Comparison of ENCODE assay signal across 15 cellular contexts in genomic region chr18:49023281-49023937, GRCh38.
DNase-seq lines count a peak whose midpoint lies in the region; ATAC-seq, FAIRE-seq and TF ChIP-seq lines count a peak whose summit lies in the region.
"Had no signal": no experiment of that assay in that cellular context is flagged by ENCODE, and none has a peak within 500 bp of the region (broad histone marks: within the 10 kb centered on the region; RNA-seq: fewer than 3 reads in every experiment).

No MANE protein-coding gene starts in this region.

- TF ChIP-seq POLR2A in H1 (IDR thresholded peaks at IDR 0.05; ENCODE audit: control extremely low read depth in 1 of 2, low read depth in 2 of 2, low read length in 2 of 2): no peak
- no peak for TF ChIP-seq POLR2A in stomach (IDR thresholded peaks at IDR 0.05)

- no peak overlapping the region for H2BK5ac ChIP-seq in H1 (ENCODE audit: low read depth, low read length)

- H3K4ac ChIP-seq in H1 (replicated peaks; ENCODE audit: insufficient read length, low read depth, low read length): peak overlapping the region; percentile 45

- DNase-seq in activated CD8-positive, alpha-beta memory T cell treated with anti-CD3 and anti-CD28 coated beads, Interleukin-2, amount 10 ng/mL, durations not matched to agents 7 days and 5 days: peak; percentile 36
- no peak for DNase-seq in activated CD8-positive, alpha-beta memory T cell treated with anti-CD3 and anti-CD28 coated beads for 24 hours
- DNase-seq in H1 (ENCODE audit: low read depth in 1 of 2, low spot score in 2 of 2) (no peak), stomach (peak; percentile 20), kidney (no peak), RKO (ENCODE audit: low spot score) (no peak)
- no peak for DNase-seq in CD8-positive, alpha-beta T cell
- DNase-seq: activated T-cell treated with anti-CD3 and anti-CD28 coated beads for 4 hours, cortex of kidney, left colon, NCI-H2029 had no signal

- H3K9ac ChIP-seq in Loucy (ENCODE audit: low read depth, low read length, poor library complexity, severe bottlenecking) (peak overlapping the region; percentile 90), H1 (replicated peaks in 1 of 4; ENCODE audit: extremely low read depth in 1 of 4, low read depth in 3 of 4, low read length in 3 of 4) (no peak overlapping the region), kidney (ENCODE audit: low read length in 2 of 2) (no peak overlapping the region)

- no peak for TF ChIP-seq RAD21 in H1 (IDR thresholded peaks at IDR 0.05 in 1 of 2, conservative IDR thresholded peaks at IDR 0.05 in 1 of 2; ENCODE audit: low read depth in 2 of 2, low read length in 2 of 2)

- H3K14ac ChIP-seq in H1 (ENCODE audit: insufficient read length): no peak overlapping the region

- H3K4me1 ChIP-seq in Loucy (ENCODE audit: insufficient read depth, low read length, poor library complexity, severe bottlenecking) (peaks cover 80% of the 10 kb centered on the region), H1 (replicated peaks in 1 of 4; ENCODE audit: control insufficient read depth in 3 of 4, insufficient read depth in 4 of 4, low read length in 3 of 4) (peaks cover 0 to 7% (median 6%) of the 10 kb centered on the region in 4 experiments; a peak in 4 of 7 replicates), stomach (peaks cover 0 to 6% (median 0%) of the 10 kb centered on the region in 4 donors), kidney (ENCODE audit: control insufficient read depth in 1 of 2, insufficient read depth in 1 of 2, low read depth in 1 of 2, low read length in 2 of 2) (peaks cover 0 to 5% of the 10 kb centered on the region in 2 donors)
- no peaks in the 10 kb centered on the region for H3K4me1 ChIP-seq in CD8-positive, alpha-beta T cell (ENCODE audit: insufficient read depth, low read length)

- H3K27me3 ChIP-seq in Loucy (ENCODE audit: insufficient read depth, low read length, poor library complexity, severe bottlenecking) (no peaks in the 10 kb centered on the region), H1 (replicated peaks in 1 of 4; ENCODE audit: control insufficient read depth in 3 of 4, extremely low read depth in 1 of 4, insufficient read depth in 3 of 4, low read length in 3 of 4) (no peaks in the 10 kb centered on the region; a peak in 1 of 7 replicates), stomach (no peaks in the 10 kb centered on the region)
- no peaks in the 10 kb centered on the region for H3K27me3 ChIP-seq in CD8-positive, alpha-beta T cell (ENCODE audit: insufficient read depth, low read length)
- H3K27me3 ChIP-seq: heart left ventricle had no signal

- intact Hi-C loops in stomach (cut with DNase I; ENCODE audit: low total_unique reads) (no loop called here), kidney (cut with DNase I) (no loop called here)
- intact Hi-C loops in CD8-positive, alpha-beta T cell (cut with DNase I, micrococcal nuclease): loop anchor here in 1 of 2 experiments (5.0 kb wide), 1 partner anchor 424 kb away; no protein-coding TSS in a partner anchor

- no peaks in the 10 kb centered on the region for H3K9me3 ChIP-seq in Loucy (ENCODE audit: insufficient read depth, low read depth, low read length)
- no peaks in the 10 kb centered on the region for H3K9me3 ChIP-seq in H1 (ENCODE audit: insufficient read depth in 2 of 2, low read depth in 1 of 2, low read length in 1 of 2)
- no peaks in the 10 kb centered on the region for H3K9me3 ChIP-seq in stomach
- H3K9me3 ChIP-seq in CD8-positive, alpha-beta T cell (ENCODE audit: low read length): no peaks in the 10 kb centered on the region
- H3K9me3 ChIP-seq in kidney (ENCODE audit: control insufficient read depth in 1 of 2, low read length in 2 of 2): no peaks in the 10 kb centered on the region
- H3K9me3 ChIP-seq: A549, heart left ventricle had no signal

- no peak for TF ChIP-seq EP300 in H1 (IDR thresholded peaks at IDR 0.05; ENCODE audit: borderline replicate concordance in 1 of 2, low read depth in 2 of 2, low read length in 2 of 2)
- TF ChIP-seq EP300 in stomach (IDR thresholded peaks at IDR 0.05): no peak

- WGBS in H1 (ENCODE audit: extremely low coverage in 1 of 2, insufficient coverage in 1 of 2, insufficient read length in 1 of 2, insufficient replicate concordance in 2 of 2, low coverage in 1 of 2, low lambda C conversion rate in 2 of 2, missing lambda C conversion rate in 1 of 2), 2 experiments: 86% methylated on average over 13 of the region's 13 CpGs; no CpG with 5 or more reads in 1 of the 2 experiments
- WGBS in stomach, 5 donors: 73 to 86% (median 79%) methylated on average over 9 to 13 of the region's 13 CpGs

- no peak for TF ChIP-seq CTCF in Loucy (conservative IDR thresholded peaks at IDR 0.05; ENCODE audit: low read length)
- TF ChIP-seq CTCF in H1 (IDR thresholded peaks at IDR 0.05; ENCODE audit: control extremely low read depth in 1 of 3, insufficient read depth in 1 of 3, low read depth in 1 of 3, low read length in 3 of 3): no peak
- no peak for TF ChIP-seq CTCF in stomach (IDR thresholded peaks at IDR 0.05)
- no peak for TF ChIP-seq CTCF in CD8-positive, alpha-beta T cell (IDR thresholded peaks at IDR 0.05)
- no peak for TF ChIP-seq CTCF in kidney (IDR thresholded peaks at IDR 0.05; ENCODE audit: borderline replicate concordance, extremely low read depth, insufficient read depth)

- H2AK5ac ChIP-seq in H1 (ENCODE audit: low read depth, low read length): no peak overlapping the region

- CTCF ChIA-PET in activated CD8-positive, alpha-beta memory T cell treated with anti-CD3 and anti-CD28 coated beads, Interleukin-2, amount 10 ng/mL, durations not matched to agents 7 days and 5 days (lab: Charles Lee): interaction anchor here (0.7 to 2.6 kb wide), 10 partner anchors 9 to 427 kb away, joined by 3 to 14 read pairs (median 4); no protein-coding TSS in a partner anchor
- CTCF ChIA-PET in H1 (lab: Charles Lee; ENCODE audit: partially characterized antibody): interaction anchor here (0.6 to 12.2 kb wide), 10 partner anchors 8 to 803 kb away, joined by 3 to 111 read pairs (median 4); no protein-coding TSS in a partner anchor
- CTCF ChIA-PET in CD8-positive, alpha-beta T cell (lab: Charles Lee): interaction anchor here (0.7 to 1.5 kb wide), 2 partner anchors 18 to 210 kb away, joined by 3 to 7 read pairs; no protein-coding TSS in a partner anchor

- peaks cover 6% of the 10 kb centered on the region for H3K23me2 ChIP-seq in H1 (ENCODE audit: low read depth, low read length)

- POLR2A ChIA-PET in H1 (lab: Charles Lee; ENCODE audit: partially characterized antibody): interaction anchor here (0.7 to 1.1 kb wide), 2 partner anchors 8 to 19 kb away, joined by 3 read pairs; no protein-coding TSS in a partner anchor
- POLR2A ChIA-PET in CD8-positive, alpha-beta T cell (lab: Charles Lee): no interaction called here

- no peak overlapping the region for H4K91ac ChIP-seq in H1 (replicated peaks; ENCODE audit: insufficient read length, low read length)

- H3K4me3 Mint-ChIP-seq in activated CD8-positive, alpha-beta memory T cell treated with anti-CD3 and anti-CD28 coated beads, Interleukin-2, amount 10 ng/mL, durations not matched to agents 7 days and 5 days: no peak overlapping the region
- H3K4me3 Mint-ChIP-seq in CD8-positive, alpha-beta T cell: no peak overlapping the region

- H2AFZ ChIP-seq in Loucy (ENCODE audit: low read length) (no peak overlapping the region), H1 (ENCODE audit: low read length) (no peak overlapping the region)

- no peak overlapping the region for H3K27ac Mint-ChIP-seq in activated CD8-positive, alpha-beta memory T cell treated with anti-CD3 and anti-CD28 coated beads, Interleukin-2, amount 10 ng/mL, durations not matched to agents 7 days and 5 days
- H3K27ac Mint-ChIP-seq in CD8-positive, alpha-beta T cell: no peak overlapping the region

- ATAC-seq in activated CD8-positive, alpha-beta memory T cell treated with anti-CD3 and anti-CD28 coated beads, Interleukin-2, amount 10 ng/mL, durations not matched to agents 7 days and 5 days: no peak
- no peak for ATAC-seq in CD8-positive, alpha-beta T cell
- ATAC-seq: A549, heart left ventricle, left colon had no signal

- no peak overlapping the region for H4K8ac ChIP-seq in H1 (ENCODE audit: extremely low read depth, insufficient read depth, low read length)

- no peak overlapping the region for H3K23ac ChIP-seq in H1 (ENCODE audit: insufficient read length)

- H2BK20ac ChIP-seq in H1 (ENCODE audit: low read length): no peak overlapping the region

- 0 out of 2 replicates have a peak overlapping the region, but pooled peaks have one; percentile 61 for H2BK15ac ChIP-seq in H1 (ENCODE audit: low read length)

- H2BK12ac ChIP-seq in H1 (ENCODE audit: low read depth, low read length): no peak overlapping the region

- no peak overlapping the region for H4K5ac ChIP-seq in H1 (ENCODE audit: insufficient read length, low read depth, low read length)

- no peaks in the 10 kb centered on the region for H3K9me2 ChIP-seq in Loucy (replicated peaks; ENCODE audit: low read depth, low read length)

- FAIRE-seq in H1 (lab: Jason Lieb, UNC): no peak
- FAIRE-seq in kidney (lab: Jason Lieb, UNC): no peak
- FAIRE-seq: A549 had no signal

- no peak overlapping the region for H2BK120ac ChIP-seq in H1 (replicated peaks; ENCODE audit: low read depth, low read length)

- H3F3A ChIP-seq in Loucy (ENCODE audit: low read depth): no peaks in the 10 kb centered on the region; the same call in 1 of the 2 replicates

- H3K27ac ChIP-seq in H1 (ENCODE audit: low read depth, low read length) (no peak overlapping the region), stomach (no peak overlapping the region), kidney (ENCODE audit: low read depth in 2 of 2, low read length in 2 of 2) (no peak overlapping the region)
- no peak overlapping the region for H3K27ac ChIP-seq in CD8-positive, alpha-beta T cell (ENCODE audit: low read depth, low read length)
- H3K27ac ChIP-seq: A549, heart left ventricle, HL-60 had no signal

- H3K4me3 ChIP-seq in Loucy (ENCODE audit: low read length, poor library complexity, severe bottlenecking) (peak overlapping the region; percentile 63), H1 (ENCODE audit: extremely low read depth in 1 of 4, insufficient read depth in 2 of 4, low read depth in 3 of 4, low read length in 4 of 4) (no peak overlapping the region), stomach (no peak overlapping the region), kidney (ENCODE audit: low read length in 2 of 2) (no peak overlapping the region)
- no peak overlapping the region for H3K4me3 ChIP-seq in CD8-positive, alpha-beta T cell (ENCODE audit: low read depth, low read length)
- H3K4me3 ChIP-seq: A549, heart left ventricle had no signal

- no peaks in the 10 kb centered on the region for H3K36me3 Mint-ChIP-seq in activated CD8-positive, alpha-beta memory T cell treated with anti-CD3 and anti-CD28 coated beads, Interleukin-2, amount 10 ng/mL, durations not matched to agents 7 days and 5 days
- no peaks in the 10 kb centered on the region for H3K36me3 Mint-ChIP-seq in CD8-positive, alpha-beta T cell

- H4K20me1 ChIP-seq in Loucy (ENCODE audit: insufficient read depth, low read length, poor library complexity, severe bottlenecking) (no peaks in the 10 kb centered on the region), H1 (replicated peaks in 1 of 2; ENCODE audit: control insufficient read depth in 1 of 2, insufficient read depth in 2 of 2, low read length in 2 of 2) (peaks cover 0 to 5% of the 10 kb centered on the region in 2 experiments)

- H3K4me2 ChIP-seq in Loucy (ENCODE audit: low read depth, low read length, poor library complexity, severe bottlenecking): peak overlapping the region; percentile 73
- H3K4me2 ChIP-seq in H1 (ENCODE audit: insufficient read depth in 1 of 2, low read depth in 2 of 2, low read length in 2 of 2): no peak overlapping the region
- H3K4me2 ChIP-seq: A549 had no signal

- no peak overlapping the region for H3K18ac ChIP-seq in H1 (ENCODE audit: extremely low read depth, low read length)

- H3K79me1 ChIP-seq in H1 (ENCODE audit: low read depth, low read length): peaks cover 4% of the 10 kb centered on the region; the same call in 1 of the 2 replicates

- H3K9me3 Mint-ChIP-seq in activated CD8-positive, alpha-beta memory T cell treated with anti-CD3 and anti-CD28 coated beads, Interleukin-2, amount 10 ng/mL, durations not matched to agents 7 days and 5 days (ENCODE audit: low read depth): no peaks in the 10 kb centered on the region
- no peaks in the 10 kb centered on the region for H3K9me3 Mint-ChIP-seq in CD8-positive, alpha-beta T cell

- H3K79me2 ChIP-seq in Loucy (ENCODE audit: insufficient read depth, low read length) (peaks cover 65% of the 10 kb centered on the region), H1 (ENCODE audit: control insufficient read depth in 1 of 2, insufficient read depth in 2 of 2, low read length in 2 of 2) (no peaks in the 10 kb centered on the region)

- no peak overlapping the region for H3K56ac ChIP-seq in H1 (replicated peaks; ENCODE audit: insufficient read length, low read depth, low read length)

- peaks cover 2% of the 10 kb centered on the region for H3K27me3 Mint-ChIP-seq in activated CD8-positive, alpha-beta memory T cell treated with anti-CD3 and anti-CD28 coated beads, Interleukin-2, amount 10 ng/mL, durations not matched to agents 7 days and 5 days
- H3K27me3 Mint-ChIP-seq in CD8-positive, alpha-beta T cell (ENCODE audit: low read depth): no peaks in the 10 kb centered on the region

- H3K4me1 Mint-ChIP-seq in activated CD8-positive, alpha-beta memory T cell treated with anti-CD3 and anti-CD28 coated beads, Interleukin-2, amount 10 ng/mL, durations not matched to agents 7 days and 5 days: peaks cover 16% of the 10 kb centered on the region
- peaks cover 6% of the 10 kb centered on the region for H3K4me1 Mint-ChIP-seq in CD8-positive, alpha-beta T cell (ENCODE audit: low read depth)

- H3K36me3 ChIP-seq in Loucy (ENCODE audit: insufficient read depth, low read length): no peaks in the 10 kb centered on the region
- no peaks in the 10 kb centered on the region; a peak in 1 of 8 replicates for H3K36me3 ChIP-seq in H1 (ENCODE audit: control insufficient read depth in 2 of 4, insufficient read depth in 4 of 4, low read length in 3 of 4)
- no peaks in the 10 kb centered on the region for H3K36me3 ChIP-seq in stomach
- H3K36me3 ChIP-seq in CD8-positive, alpha-beta T cell (ENCODE audit: insufficient read depth, low read length): no peaks in the 10 kb centered on the region
- no peaks in the 10 kb centered on the region for H3K36me3 ChIP-seq in kidney (ENCODE audit: control insufficient read depth in 1 of 2, insufficient read depth in 2 of 2, low read length in 2 of 2)
- H3K36me3 ChIP-seq: heart left ventricle had no signal

Comparison
In these comparisons a context has a peak if more than half of its experiments do, and no peak if none do; other contexts are left out.
1. DNase-seq: peak in activated CD8-positive, alpha-beta memory T cell treated with anti-CD3 and anti-CD28 coated beads, Interleukin-2, amount 10 ng/mL, durations not matched to agents 7 days and 5 days (single experiment) and stomach (single experiment); none in activated CD8-positive, alpha-beta memory T cell treated with anti-CD3 and anti-CD28 coated beads for 24 hours (single experiment), H1 (0 of 2), CD8-positive, alpha-beta T cell (0 of 7), kidney (single experiment) and RKO (single experiment).